ENCODE assay signal across 8 cellular contexts in genomic region chr5:68661237-68661636, GRCh38.
DNase-seq lines count a peak whose midpoint lies in the region; ATAC-seq and TF ChIP-seq lines count a peak whose summit lies in the region.

No MANE protein-coding gene starts in this region.

- no peak overlapping the region for H3K4me2 ChIP-seq in neuronal stem cell (ENCODE audit: insufficient read depth, low read length, poor library complexity, severe bottlenecking)

- H3K4me1 ChIP-seq in BE2C (peaks cover 24% of the 10 kb centered on the region), neuronal stem cell (ENCODE audit: control insufficient read depth in 2 of 2, insufficient read depth in 1 of 2, low read depth in 1 of 2, low read length in 2 of 2) (peaks cover 0 to 2% of the 10 kb centered on the region in 2 donors)

- no peak overlapping the region for H2BK5ac ChIP-seq in neuronal stem cell (ENCODE audit: low read length)

- H3K4me3 ChIP-seq in BE2C (ENCODE audit: low read depth, low read length) (no peak overlapping the region), epithelial cell of esophagus (ENCODE audit: low read length) (no peak overlapping the region), neuronal stem cell (ENCODE audit: low read length in 2 of 2) (no peak overlapping the region)

- peak; percentile 33 for DNase-seq in BE2C
- peak; percentile 36 to 37 for DNase-seq in Kasumi-1 (lab: John Stamatoyannopoulos, UW)
- DNase-seq in epithelial cell of esophagus (ENCODE audit: low read depth) = peak; percentile 62
- DNase-seq in stimulated activated CD8-positive, alpha-beta memory T cell treated with anti-CD3 and anti-CD28 coated beads, Interleukin-4, amount 100 ng/mL, for 48 hours = peak; percentile 30
- DNase-seq in neuronal stem cell (ENCODE audit: low spot score) = no peak

- no peak overlapping the region for H4K8ac ChIP-seq in neuronal stem cell (ENCODE audit: low read depth, low read length)

- no peaks in the 10 kb centered on the region for H3K79me1 ChIP-seq in neuronal stem cell (ENCODE audit: low read depth, low read length)

- ATAC-seq in GM18517 (IDR thresholded peaks at IDR 0.05; ENCODE audit: unreplicated experiment) (peak; percentile 79), HG03457 (IDR thresholded peaks at IDR 0.05; ENCODE audit: unreplicated experiment) (no peak), GM21423 (IDR thresholded peaks at IDR 0.05; ENCODE audit: unreplicated experiment) (no peak)

- H2AK5ac ChIP-seq in neuronal stem cell (ENCODE audit: low read depth, low read length) = no peak overlapping the region

- no peak overlapping the region for H3K27ac ChIP-seq in neuronal stem cell (replicated peaks; ENCODE audit: low read length)

- H3K4ac ChIP-seq in neuronal stem cell (ENCODE audit: low read length) = no peak overlapping the region

- H2BK15ac ChIP-seq in neuronal stem cell (ENCODE audit: low read length) = no peak overlapping the region

- H3K14ac ChIP-seq in neuronal stem cell (ENCODE audit: low read length) = no peak overlapping the region

- no CpG with 5 or more reads among the region's 2 CpGs for WGBS in neuronal stem cell (ENCODE audit: extremely low coverage in 2 of 2, insufficient read length in 2 of 2, insufficient replicate concordance in 1 of 2), 2 donors

- no peak overlapping the region for H3K23ac ChIP-seq in neuronal stem cell (ENCODE audit: low read depth, low read length, poor library complexity)

- H3K27me3 ChIP-seq in BE2C (no peaks in the 10 kb centered on the region), neuronal stem cell (ENCODE audit: control insufficient read depth in 3 of 3, insufficient read depth in 3 of 3, low read depth in 1 of 3, low read length in 3 of 3) (no peaks in the 10 kb centered on the region)

- H3K18ac ChIP-seq in neuronal stem cell (ENCODE audit: low read length) = no peak overlapping the region

- H3K9ac ChIP-seq in neuronal stem cell (ENCODE audit: low read depth, low read length, poor library complexity) = no peak overlapping the region

- no peaks in the 10 kb centered on the region for H3K36me3 ChIP-seq in BE2C
- H3K36me3 ChIP-seq in neuronal stem cell (replicated peaks in 1 of 2; ENCODE audit: control insufficient read depth in 2 of 2, insufficient read depth in 2 of 2, low read length in 2 of 2) = no peaks in the 10 kb centered on the region

- TF ChIP-seq CTCF in BE2C (IDR thresholded peaks at IDR 0.05; ENCODE audit: low read depth, low read length) = peak; percentile 60
- peak; percentile 64 for TF ChIP-seq CTCF in epithelial cell of esophagus (IDR thresholded peaks at IDR 0.05; ENCODE audit: insufficient read depth, low read depth, low read length, missing control alignments)

- no peak overlapping the region for H2AFZ ChIP-seq in neuronal stem cell (ENCODE audit: low read length)

- H3K9me3 ChIP-seq in BE2C = no peaks in the 10 kb centered on the region
- no peaks in the 10 kb centered on the region for H3K9me3 ChIP-seq in neuronal stem cell (replicated peaks in 1 of 2; ENCODE audit: control insufficient read depth in 2 of 2, insufficient read depth in 1 of 2, low read depth in 1 of 2, low read length in 2 of 2)

- no peak overlapping the region for H2BK12ac ChIP-seq in neuronal stem cell (ENCODE audit: low read length)

- H2BK120ac ChIP-seq in neuronal stem cell (ENCODE audit: low read depth, low read length) = no peak overlapping the region

- no peak overlapping the region for H4K91ac ChIP-seq in neuronal stem cell (ENCODE audit: low read depth, low read length, poor library complexity)
